ENCODE assay signal across 8 cellular contexts in genomic region chr20:63829943-63830820, GRCh38. TPM values are rescaled to one million over a fixed set of nuclear protein-coding genes. Genes with fewer than 3 reads are reported as not detected.
A peak's percentile ranks its signal among the peaks of the same experiment; 100 is the strongest.
DNase-seq lines count a peak whose midpoint lies in the region; ATAC-seq and TF ChIP-seq lines count a peak whose summit lies in the region.

No MANE protein-coding gene starts in this region.

- DNase-seq in AG04450 (ENCODE audit: low read depth, low spot score) (no peak), HAP-1 (ENCODE audit: low spot score in 2 of 2) (peak; percentile 9 to 28), OCI-M2 (lab: John Stamatoyannopoulos, UW; ENCODE audit: unreplicated experiment) (no peak), NCI-H2081 (lab: John Stamatoyannopoulos, UW) (no peak), Ammon's horn (ENCODE audit: low spot score) (no peak)
- no peak for DNase-seq in stimulated activated effector memory CD8-positive, alpha-beta T cell treated with anti-CD3 and anti-CD28 coated beads, Interleukin-12 subunit alpha, Interleukin-12 subunit beta, amount 100 ng/mL, for 72 hours (ENCODE audit: low spot score in 2 of 2)

- peaks cover 10% of the 10 kb centered on the region; the same call in 1 of the 2 replicates for H3K9me3 ChIP-seq in AG04450 (ENCODE audit: control insufficient read depth, insufficient read depth, low read length)
- H3K9me3 ChIP-seq in HAP-1: no peaks in the 10 kb centered on the region
- H3K9me3 ChIP-seq in iPS-18a (ENCODE audit: control insufficient read depth, low read depth, low read length): no peaks in the 10 kb centered on the region

- H3K27me3 ChIP-seq in AG04450 (ENCODE audit: control insufficient read depth, insufficient read depth, low read length) (no peaks in the 10 kb centered on the region), HAP-1 (ENCODE audit: low read depth) (no peaks in the 10 kb centered on the region), iPS-18a (ENCODE audit: control insufficient read depth, insufficient read depth, low read length) (peaks cover 51% of the 10 kb centered on the region)

- in situ Hi-C loops in HAP-1 (cut with MboI; ENCODE audit: low sequenced_read_pairs): no loop called here

- H3K9me3 Mint-ChIP-seq in activated naive CD8-positive, alpha-beta T cell (ENCODE audit: low read depth): no peaks in the 10 kb centered on the region
- no peaks in the 10 kb centered on the region for H3K9me3 Mint-ChIP-seq in stimulated activated effector memory CD8-positive, alpha-beta T cell treated with anti-CD3 and anti-CD28 coated beads, Interleukin-12 subunit alpha, Interleukin-12 subunit beta, amount 100 ng/mL, for 72 hours

- CTCF ChIA-PET in AG04450 (lab: Charles Lee): interaction anchor here (0.6 to 1.0 kb wide), 2 partner anchors 10 to 55 kb away, joined by 3 read pairs; no protein-coding TSS in a partner anchor

- no peaks in the 10 kb centered on the region for H3K4me1 ChIP-seq in HAP-1
- H3K4me1 ChIP-seq in iPS-18a (ENCODE audit: control insufficient read depth, low read depth, low read length): peaks cover 6% of the 10 kb centered on the region

- peaks cover 2% of the 10 kb centered on the region for H3K36me3 Mint-ChIP-seq in activated naive CD8-positive, alpha-beta T cell
- peaks cover 5% of the 10 kb centered on the region for H3K36me3 Mint-ChIP-seq in stimulated activated effector memory CD8-positive, alpha-beta T cell treated with anti-CD3 and anti-CD28 coated beads, Interleukin-12 subunit alpha, Interleukin-12 subunit beta, amount 100 ng/mL, for 72 hours

- no peak overlapping the region for H3K9ac ChIP-seq in iPS-18a (ENCODE audit: low read length)

- peak overlapping the region; percentile 47 for H3K27ac Mint-ChIP-seq in activated naive CD8-positive, alpha-beta T cell
- peak overlapping the region; percentile 35 for H3K27ac Mint-ChIP-seq in stimulated activated effector memory CD8-positive, alpha-beta T cell treated with anti-CD3 and anti-CD28 coated beads, Interleukin-12 subunit alpha, Interleukin-12 subunit beta, amount 100 ng/mL, for 72 hours

- TF ChIP-seq CTCF in AG04450 (IDR thresholded peaks at IDR 0.05; ENCODE audit: low read depth, low read length): no peak

- H3K27me3 Mint-ChIP-seq in activated naive CD8-positive, alpha-beta T cell: peaks cover 26% of the 10 kb centered on the region

- H3K27ac ChIP-seq in AG04450 (ENCODE audit: low read depth, low read length) (peak overlapping the region; percentile 21), iPS-18a (ENCODE audit: low read length) (no peak overlapping the region)

- H3K4me3 Mint-ChIP-seq in activated naive CD8-positive, alpha-beta T cell: peak overlapping the region; percentile 91
- H3K4me3 Mint-ChIP-seq in stimulated activated effector memory CD8-positive, alpha-beta T cell treated with anti-CD3 and anti-CD28 coated beads, Interleukin-12 subunit alpha, Interleukin-12 subunit beta, amount 100 ng/mL, for 72 hours: peak overlapping the region; percentile 79

- peaks cover 9% of the 10 kb centered on the region for H3K4me1 Mint-ChIP-seq in activated naive CD8-positive, alpha-beta T cell (ENCODE audit: low read depth)
- H3K4me1 Mint-ChIP-seq in stimulated activated effector memory CD8-positive, alpha-beta T cell treated with anti-CD3 and anti-CD28 coated beads, Interleukin-12 subunit alpha, Interleukin-12 subunit beta, amount 100 ng/mL, for 72 hours: peaks cover 25% of the 10 kb centered on the region

- H3K4me3 ChIP-seq in AG04450 (ENCODE audit: low read depth, low read length): peak overlapping the region; percentile 74
- H3K4me3 ChIP-seq in HAP-1: peak overlapping the region; percentile 32
- H3K4me3 ChIP-seq in iPS-18a (ENCODE audit: low read length): peak overlapping the region; percentile 60

- POLR2A ChIA-PET in AG04450 (lab: Yijun Ruan, JAX): no interaction called here

- peak; percentile 6 for ATAC-seq in stimulated activated effector memory CD8-positive, alpha-beta T cell treated with anti-CD3 and anti-CD28 coated beads, Interleukin-12 subunit alpha, Interleukin-12 subunit beta, amount 100 ng/mL, for 72 hours

- H3K36me3 ChIP-seq in HAP-1 (replicated peaks) (no peaks in the 10 kb centered on the region), iPS-18a (ENCODE audit: control insufficient read depth, low read depth, low read length) (no peaks in the 10 kb centered on the region)

RNA-seq across cellular contexts. Expression of gene ZBTB46, which starts 0.9 kb away (rescaled TPM):
- polyA plus RNA-seq in AG04450 (2011; rRNA removed): 2.0 and 2.8 TPM in 2 replicates
- 9.7 and 13.5 TPM in 2 replicates for polyA minus RNA-seq in AG04450 (2011; rRNA and poly(A)+ RNA removed)

RNA-seq across cellular contexts. Expression of gene ABHD16B, which starts 31.1 kb away (rescaled TPM):
- not detected in 2 replicates for polyA plus RNA-seq in AG04450 (2011; rRNA removed)
- not detected in 2 replicates for polyA minus RNA-seq in AG04450 (2011; rRNA and poly(A)+ RNA removed)

RNA-seq across cellular contexts. Expression of gene TPD52L2, which starts 34.9 kb away (rescaled TPM):
- polyA plus RNA-seq in AG04450 (2011; rRNA removed): 202 and 219 TPM in 2 replicates
- polyA minus RNA-seq in AG04450 (2011; rRNA and poly(A)+ RNA removed): 103 and 111 TPM in 2 replicates

Comparison
In these comparisons a context has a peak if more than half of its experiments do, and no peak if none do; other contexts are left out.
1. DNase-seq: peak in HAP-1 (2 of 2); none in AG04450 (single experiment), stimulated activated effector memory CD8-positive, alpha-beta T cell treated with anti-CD3 and anti-CD28 coated beads, Interleukin-12 subunit alpha, Interleukin-12 subunit beta, amount 100 ng/mL, for 72 hours (0 of 2), OCI-M2 (single experiment), NCI-H2081 (0 of 2) and Ammon's horn (single experiment).
2. Peak in every context shown above with its lines, with median percentiles within 50 percentile points of each other: H3K4me3 ChIP-seq.